Comparison of ENCODE assay signal across 17 cellular contexts in the genomic region with DNA sequence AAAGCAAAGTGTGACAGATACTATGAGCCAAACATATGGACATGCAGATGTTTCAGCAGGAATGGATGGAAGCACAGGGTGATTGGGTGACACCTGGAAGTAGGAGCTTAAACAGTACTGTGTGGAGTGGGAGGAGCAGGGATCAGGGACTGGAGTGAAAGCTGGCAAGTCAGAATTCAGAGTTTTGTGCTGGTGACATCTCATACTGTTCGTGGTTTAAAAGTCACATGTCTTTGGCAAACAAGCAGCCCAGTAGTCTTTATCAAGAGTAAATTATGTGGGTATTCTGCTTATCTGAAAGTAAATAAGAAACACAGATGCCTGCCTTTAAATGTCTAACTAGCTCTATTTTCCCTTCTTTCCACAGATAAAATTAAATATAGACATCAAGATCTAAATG.
DNase-seq lines count a peak whose midpoint lies in the region; ATAC-seq and TF ChIP-seq lines count a peak whose summit lies in the region.
"Had no signal": no experiment of that assay in that cellular context is flagged by ENCODE, and none has a peak within 500 bp of the region (broad histone marks: within the 10 kb centered on the region; RNA-seq: fewer than 3 reads in every experiment).

No MANE protein-coding gene starts in this region.

- H2AFZ ChIP-seq in neural progenitor cell (replicated peaks): no peak overlapping the region

- H3K4me2 ChIP-seq in neural progenitor cell: no peak overlapping the region

- no peak for DNase-seq in BE2C
- peak; percentile 90 for DNase-seq in NCI-H446 treated with DMSO at 0.1 percent for 48 hours (lab: John Stamatoyannopoulos, UW)
- no peak for DNase-seq in breast epithelium (ENCODE audit: low spot score in 2 of 2)
- DNase-seq in neural progenitor cell (ENCODE audit: low spot score): no peak
- no peak for DNase-seq in lower lobe of right lung
- no peak for DNase-seq in SJCRH30
- DNase-seq in T-helper 2 cell treated with Interferon-gamma antibody and Interleukin-4, amounts not matched to agents 5 μg/mL and 100 μg/mL, for 36 hours (ENCODE audit: low spot score): no peak
- DNase-seq: activated CD4-positive, alpha-beta memory T cell treated with anti-CD3 and anti-CD28 coated beads, Interleukin-2, amount 10 ng/mL, durations not matched to agents 7 days and 5 days; GF-D8; Kasumi-1; NCI-H1417; NCI-H510A; nephron progenitor cell; SW 1271 had no signal

- TF ChIP-seq POLR2A in breast epithelium (IDR thresholded peaks at IDR 0.05): no peak

- H3K4me3 ChIP-seq in BE2C (ENCODE audit: low read depth, low read length) (0 out of 2 replicates have a peak overlapping the region, but pooled peaks have one; percentile 6), breast epithelium (no peak overlapping the region), neural progenitor cell (no peak overlapping the region), lower lobe of right lung (no peak overlapping the region), SJCRH30 (no peak overlapping the region)
- H3K4me3 ChIP-seq: coronary artery, HAP-1 had no signal

- no peaks in the 10 kb centered on the region for H3F3A ChIP-seq in neural progenitor cell (ENCODE audit: low read depth)

- H3K27me3 Mint-ChIP-seq in neural progenitor cell (ENCODE audit: insufficient read depth, low read depth): peaks cover 4% of the 10 kb centered on the region
- no peaks in the 10 kb centered on the region for H3K27me3 Mint-ChIP-seq in T-helper 2 cell treated with Interferon-gamma antibody and Interleukin-4, amounts not matched to agents 5 μg/mL and 100 μg/mL, for 36 hours (ENCODE audit: low read depth)
- H3K27me3 Mint-ChIP-seq: activated CD4-positive, alpha-beta memory T cell treated with anti-CD3 and anti-CD28 coated beads, Interleukin-2, amount 10 ng/mL, durations not matched to agents 7 days and 5 days had no signal

- H3K27ac ChIP-seq in breast epithelium (peak overlapping the region; percentile 1 to 54), neural progenitor cell (no peak overlapping the region), lower lobe of right lung (no peak overlapping the region), SJCRH30 (no peak overlapping the region)

- no peak overlapping the region for H3K9ac ChIP-seq in neural progenitor cell

- H3K27me3 ChIP-seq in BE2C (no peaks in the 10 kb centered on the region), breast epithelium (no peaks in the 10 kb centered on the region), neural progenitor cell (no peaks in the 10 kb centered on the region), lower lobe of right lung (ENCODE audit: low read depth) (no peaks in the 10 kb centered on the region), SJCRH30 (no peaks in the 10 kb centered on the region)

- H3K4me3 Mint-ChIP-seq in neural progenitor cell: no peak overlapping the region
- H3K4me3 Mint-ChIP-seq in T-helper 2 cell treated with Interferon-gamma antibody and Interleukin-4, amounts not matched to agents 5 μg/mL and 100 μg/mL, for 36 hours: no peak overlapping the region
- H3K4me3 Mint-ChIP-seq: activated CD4-positive, alpha-beta memory T cell treated with anti-CD3 and anti-CD28 coated beads, Interleukin-2, amount 10 ng/mL, durations not matched to agents 7 days and 5 days; nephron progenitor cell had no signal

- H3K36me3 ChIP-seq in BE2C (no peaks in the 10 kb centered on the region), breast epithelium (no peaks in the 10 kb centered on the region), neural progenitor cell (no peaks in the 10 kb centered on the region), lower lobe of right lung (no peaks in the 10 kb centered on the region), SJCRH30 (no peaks in the 10 kb centered on the region)
- H3K36me3 ChIP-seq: HAP-1 had no signal

- H3K9me3 Mint-ChIP-seq in neural progenitor cell: no peaks in the 10 kb centered on the region
- no peaks in the 10 kb centered on the region for H3K9me3 Mint-ChIP-seq in T-helper 2 cell treated with Interferon-gamma antibody and Interleukin-4, amounts not matched to agents 5 μg/mL and 100 μg/mL, for 36 hours
- H3K9me3 Mint-ChIP-seq: activated CD4-positive, alpha-beta memory T cell treated with anti-CD3 and anti-CD28 coated beads, Interleukin-2, amount 10 ng/mL, durations not matched to agents 7 days and 5 days; nephron progenitor cell had no signal

- no peaks in the 10 kb centered on the region for H3K9me3 ChIP-seq in BE2C
- no peaks in the 10 kb centered on the region for H3K9me3 ChIP-seq in breast epithelium
- no peaks in the 10 kb centered on the region for H3K9me3 ChIP-seq in neural progenitor cell (ENCODE audit: low read depth)
- H3K9me3 ChIP-seq in lower lobe of right lung: no peaks in the 10 kb centered on the region
- no peaks in the 10 kb centered on the region for H3K9me3 ChIP-seq in SJCRH30 (replicated peaks)
- H3K9me3 ChIP-seq: HAP-1 had no signal

- H3K4me1 ChIP-seq in BE2C (peaks cover 4% of the 10 kb centered on the region), breast epithelium (peaks cover 0 to 12% of the 10 kb centered on the region in 2 donors), neural progenitor cell (no peaks in the 10 kb centered on the region), lower lobe of right lung (no peaks in the 10 kb centered on the region), SJCRH30 (peaks cover 21% of the 10 kb centered on the region)
- H3K4me1 ChIP-seq: HAP-1 had no signal

- H3K36me3 Mint-ChIP-seq in neural progenitor cell: no peaks in the 10 kb centered on the region
- H3K36me3 Mint-ChIP-seq in T-helper 2 cell treated with Interferon-gamma antibody and Interleukin-4, amounts not matched to agents 5 μg/mL and 100 μg/mL, for 36 hours (ENCODE audit: low read depth): no peaks in the 10 kb centered on the region

- intact Hi-C loops in breast epithelium (cut with DNase I; ENCODE audit: low total_unique reads) (loop anchor here (5.0 kb wide), 1 partner anchor 111 kb away; no protein-coding TSS in a partner anchor), lower lobe of right lung (cut with DNase I) (loop anchor here (10.0 kb wide), 1 partner anchor 621 kb away; no protein-coding TSS in a partner anchor)

- no peaks in the 10 kb centered on the region for H4K20me1 ChIP-seq in neural progenitor cell (ENCODE audit: low read depth)

- H3K27ac Mint-ChIP-seq in neural progenitor cell: peak overlapping the region; percentile 44
- H3K27ac Mint-ChIP-seq in T-helper 2 cell treated with Interferon-gamma antibody and Interleukin-4, amounts not matched to agents 5 μg/mL and 100 μg/mL, for 36 hours: no peak overlapping the region
- H3K27ac Mint-ChIP-seq: activated CD4-positive, alpha-beta memory T cell treated with anti-CD3 and anti-CD28 coated beads, Interleukin-2, amount 10 ng/mL, durations not matched to agents 7 days and 5 days; nephron progenitor cell had no signal

- TF ChIP-seq CTCF in BE2C (IDR thresholded peaks at IDR 0.05; ENCODE audit: low read depth, low read length) (no peak), breast epithelium (IDR thresholded peaks at IDR 0.05) (no peak), neural progenitor cell (IDR thresholded peaks at IDR 0.05) (no peak), lower lobe of right lung (IDR thresholded peaks at IDR 0.05) (no peak)

- ATAC-seq in GM21528 (IDR thresholded peaks at IDR 0.05; ENCODE audit: low FRiP score, unreplicated experiment) (no peak), lower lobe of right lung (no peak)

- no peaks in the 10 kb centered on the region for H3K79me2 ChIP-seq in neural progenitor cell (ENCODE audit: low read depth)

- peaks cover 11% of the 10 kb centered on the region for H3K4me1 Mint-ChIP-seq in neural progenitor cell
- peaks cover 15% of the 10 kb centered on the region for H3K4me1 Mint-ChIP-seq in T-helper 2 cell treated with Interferon-gamma antibody and Interleukin-4, amounts not matched to agents 5 μg/mL and 100 μg/mL, for 36 hours (ENCODE audit: low read depth)

Comparison
In these comparisons a context has a peak if more than half of its experiments do, and no peak if none do; other contexts are left out.
1. H3K27ac ChIP-seq: peak in breast epithelium (2 of 2); none in neural progenitor cell (single experiment), lower lobe of right lung (single experiment) and SJCRH30 (single experiment).